ENCODE assay signal across 20 cellular contexts in the genomic region with DNA sequence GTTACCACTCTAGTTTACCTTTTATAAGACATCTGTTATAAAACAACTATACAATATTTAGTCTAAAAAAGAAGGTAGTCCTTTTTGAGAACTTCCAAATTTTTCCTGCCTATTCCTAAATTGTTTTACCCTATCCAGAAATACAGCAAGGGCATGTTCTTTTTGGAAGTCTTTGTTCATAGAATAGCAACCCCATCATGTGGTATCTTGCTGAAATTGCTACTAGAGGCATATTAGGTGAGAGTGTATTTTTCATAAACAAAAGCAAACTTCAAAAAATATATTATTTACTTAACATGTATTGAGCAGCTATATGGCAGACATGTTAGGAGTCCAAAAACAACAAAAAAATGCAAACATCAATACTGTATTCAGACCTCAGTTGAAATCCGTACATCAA.
A peak's percentile ranks its signal among the peaks of the same experiment; 100 is the strongest.
DNase-seq lines count a peak whose midpoint lies in the region; ATAC-seq and TF ChIP-seq lines count a peak whose summit lies in the region.
"Had no signal": no experiment of that assay in that cellular context is flagged by ENCODE, and none has a peak within 500 bp of the region (broad histone marks: within the 10 kb centered on the region; RNA-seq: fewer than 3 reads in every experiment).

No MANE protein-coding gene starts in this region.

- no peak for ATAC-seq in DND-41 (ENCODE audit: insufficient read depth, low read depth)
- ATAC-seq: heart right ventricle; mucosa of descending colon; stimulated activated effector memory CD8-positive, alpha-beta T cell treated with anti-CD3 and anti-CD28 coated beads, Interleukin-12 subunit alpha, Interleukin-12 subunit beta, amount 100 ng/mL, for 72 hours had no signal

- H3K27me3 Mint-ChIP-seq in nephron (ENCODE audit: low read depth) (no peaks in the 10 kb centered on the region), immature natural killer cell (ENCODE audit: low read depth in 3 of 3) (peaks cover 0 to 2% (median 2%) of the 10 kb centered on the region in 3 donors)
- H3K27me3 Mint-ChIP-seq: activated CD4-positive, alpha-beta T cell treated with anti-CD3 and anti-CD28 coated beads, Interleukin-2, amount 10 ng/mL, durations not matched to agents 24 days and 14 days had no signal

- H3K4me3 ChIP-seq in DND-41 (ENCODE audit: low read depth in 1 of 2, low read length in 2 of 2) (no peak overlapping the region), LNCaP clone FGC (ENCODE audit: low read depth, low read length) (no peak overlapping the region)
- H3K4me3 ChIP-seq: esophagus squamous epithelium, heart right ventricle, mucosa of descending colon, SK-N-MC, thyroid gland had no signal

- no peaks in the 10 kb centered on the region for H4K20me1 ChIP-seq in DND-41 (ENCODE audit: insufficient read depth, low read length)

- no peaks in the 10 kb centered on the region for H3K79me2 ChIP-seq in DND-41 (ENCODE audit: insufficient read depth, low read length)

- H3K9me3 Mint-ChIP-seq in nephron (peaks cover 25% of the 10 kb centered on the region), immature natural killer cell (peaks cover 0 to 37% (median 9%) of the 10 kb centered on the region in 6 donors)
- H3K9me3 Mint-ChIP-seq: activated CD4-positive, alpha-beta T cell treated with anti-CD3 and anti-CD28 coated beads, Interleukin-2, amount 10 ng/mL, durations not matched to agents 24 days and 14 days had no signal

- H3K9me3 ChIP-seq in DND-41 (ENCODE audit: insufficient read depth, low read length, severe bottlenecking) = no peaks in the 10 kb centered on the region
- H3K9me3 ChIP-seq: mucosa of descending colon, thyroid gland had no signal

- DNase-seq in DND-41 (no peak), LNCaP clone FGC (ENCODE audit: low read depth) (no peak), SK-MEL-5 (ENCODE audit: low read depth, low spot score) (peak; percentile 49), amniotic stem cell (lab: John Stamatoyannopoulos, UW) (no peak), iPS-NIHi7 (ENCODE audit: extremely low spot score) (no peak), immature natural killer cell (no peak)
- DNase-seq: activated CD4-positive, alpha-beta T cell treated with anti-CD3 and anti-CD28 coated beads, Interleukin-2, amount 10 ng/mL, durations not matched to agents 24 days and 14 days; activated naive CD4-positive, alpha-beta T cell treated with Interleukin-2 at 50 U/mL for 16 hours; C1 segment of cervical spinal cord; dermis blood vessel endothelial cell; esophagus squamous epithelium; heart right ventricle; IMR-90; mucosa of descending colon; NCI-H1048; NCI-H345; thyroid gland had no signal

- H3K36me3 Mint-ChIP-seq in nephron (ENCODE audit: low read depth) (no peaks in the 10 kb centered on the region), immature natural killer cell (no peaks in the 10 kb centered on the region)
- H3K36me3 Mint-ChIP-seq: stimulated activated effector memory CD8-positive, alpha-beta T cell treated with anti-CD3 and anti-CD28 coated beads, Interleukin-12 subunit alpha, Interleukin-12 subunit beta, amount 100 ng/mL, for 72 hours had no signal

- no peaks in the 10 kb centered on the region for H3K4me1 ChIP-seq in DND-41 (ENCODE audit: insufficient read depth, low read length)
- H3K4me1 ChIP-seq: esophagus squamous epithelium, heart right ventricle, thyroid gland had no signal

- H3K4me2 ChIP-seq in DND-41 (ENCODE audit: insufficient read depth, low read length) = no peak overlapping the region

- in situ Hi-C loops in SK-MEL-5 (cut with HindIII; ENCODE audit: low pct_unique_long_range_greater_than_20kb, low sequenced_read_pairs) = no loop called here

- no peak overlapping the region for H2AFZ ChIP-seq in DND-41 (ENCODE audit: low read depth, low read length)

- H3K9ac ChIP-seq in DND-41 (ENCODE audit: low read depth, low read length) = no peak overlapping the region

- H3K36me3 ChIP-seq in DND-41 (ENCODE audit: insufficient read depth, low read length) = no peaks in the 10 kb centered on the region
- H3K36me3 ChIP-seq: esophagus squamous epithelium, heart right ventricle, thyroid gland had no signal

- H3K4me3 Mint-ChIP-seq in nephron (no peak overlapping the region), immature natural killer cell (no peak overlapping the region)
- H3K4me3 Mint-ChIP-seq: activated CD4-positive, alpha-beta T cell treated with anti-CD3 and anti-CD28 coated beads, Interleukin-2, amount 10 ng/mL, durations not matched to agents 24 days and 14 days; stimulated activated effector memory CD8-positive, alpha-beta T cell treated with anti-CD3 and anti-CD28 coated beads, Interleukin-12 subunit alpha, Interleukin-12 subunit beta, amount 100 ng/mL, for 72 hours had no signal

- H3K4me1 Mint-ChIP-seq in nephron (no peaks in the 10 kb centered on the region), immature natural killer cell (no peaks in the 10 kb centered on the region)
- H3K4me1 Mint-ChIP-seq: activated CD4-positive, alpha-beta T cell treated with anti-CD3 and anti-CD28 coated beads, Interleukin-2, amount 10 ng/mL, durations not matched to agents 24 days and 14 days; stimulated activated effector memory CD8-positive, alpha-beta T cell treated with anti-CD3 and anti-CD28 coated beads, Interleukin-12 subunit alpha, Interleukin-12 subunit beta, amount 100 ng/mL, for 72 hours had no signal

- H3K27ac Mint-ChIP-seq in nephron (no peak overlapping the region), immature natural killer cell (no peak overlapping the region)
- H3K27ac Mint-ChIP-seq: activated CD4-positive, alpha-beta T cell treated with anti-CD3 and anti-CD28 coated beads, Interleukin-2, amount 10 ng/mL, durations not matched to agents 24 days and 14 days; stimulated activated effector memory CD8-positive, alpha-beta T cell treated with anti-CD3 and anti-CD28 coated beads, Interleukin-12 subunit alpha, Interleukin-12 subunit beta, amount 100 ng/mL, for 72 hours had no signal

- no peak overlapping the region for H3K27ac ChIP-seq in DND-41 (ENCODE audit: low read length)
- H3K27ac ChIP-seq: esophagus squamous epithelium, heart right ventricle, SK-N-MC, thyroid gland had no signal

- TF ChIP-seq CTCF in DND-41 (IDR thresholded peaks at IDR 0.05; ENCODE audit: borderline replicate concordance, extremely low read depth, low read length, poor library complexity, severe bottlenecking) = peak; percentile 30
- peak; percentile 68 for TF ChIP-seq CTCF in LNCaP clone FGC (IDR thresholded peaks at IDR 0.05; ENCODE audit: control insufficient read depth, extremely low read depth, insufficient read depth)
- TF ChIP-seq CTCF in nephron (IDR thresholded peaks at IDR 0.05; ENCODE audit: unreplicated experiment in 3 of 3) = peak; percentile 15 to 38 (median 21)

- H3K27me3 ChIP-seq in DND-41 (ENCODE audit: insufficient read depth, low read length, poor library complexity) = no peaks in the 10 kb centered on the region
- H3K27me3 ChIP-seq: esophagus squamous epithelium, heart right ventricle, thyroid gland had no signal
